8 cellular contexts compared by ENCODE assay signal in genomic region chr6:75204959-75205775, GRCh38. TPM values are rescaled to one million over a fixed set of nuclear protein-coding genes. Genes with fewer than 3 reads are reported as not detected.
DNase-seq lines count a peak whose midpoint lies in the region; ATAC-seq and TF ChIP-seq lines count a peak whose summit lies in the region.

No MANE protein-coding gene starts in this region.

- CTCF ChIA-PET in CD4-positive, alpha-beta T cell (lab: Charles Lee) = no interaction called here

- DNase-seq in CD4-positive, alpha-beta T cell = no peak
- DNase-seq in LHCN-M2 (ENCODE audit: low read depth) (peak; percentile 58), astrocyte of the hippocampus (ENCODE audit: low read depth, low spot score) (peak; percentile 91), islet precursor cell (peak; percentile 85)
- no peak for DNase-seq in stimulated activated naive B cell treated with anti-CD40 and anti-IgM and Interleukin-4, amounts not matched to agents 10 μg/mL and 1 μg/mL and 100 μg/mL, for 72 hours

- H3K4me3 Mint-ChIP-seq in CD4-positive, alpha-beta T cell = peak overlapping the region; percentile 76
- H3K4me3 Mint-ChIP-seq in stimulated activated naive B cell treated with anti-CD40 and anti-IgM and Interleukin-4, amounts not matched to agents 10 μg/mL and 1 μg/mL and 100 μg/mL, for 72 hours = peak overlapping the region; percentile 81 to 84

- TF ChIP-seq CTCF in CD4-positive, alpha-beta T cell (IDR thresholded peaks at IDR 0.05) = no peak

- ATAC-seq in CD4-positive, alpha-beta T cell (ENCODE audit: poor library complexity) = no peak
- ATAC-seq in stimulated activated naive B cell treated with anti-CD40 and anti-IgM and Interleukin-4, amounts not matched to agents 10 μg/mL and 1 μg/mL and 100 μg/mL, for 72 hours (replicated peaks) = no peak
- ATAC-seq in GM18867 (IDR thresholded peaks at IDR 0.05; ENCODE audit: unreplicated experiment) (no peak), HG03571 (IDR thresholded peaks at IDR 0.05; ENCODE audit: unreplicated experiment) (no peak), HG02588 (IDR thresholded peaks at IDR 0.05; ENCODE audit: unreplicated experiment) (no peak)

- no peaks in the 10 kb centered on the region for H3K36me3 Mint-ChIP-seq in CD4-positive, alpha-beta T cell (ENCODE audit: low read depth)
- H3K36me3 Mint-ChIP-seq in stimulated activated naive B cell treated with anti-CD40 and anti-IgM and Interleukin-4, amounts not matched to agents 10 μg/mL and 1 μg/mL and 100 μg/mL, for 72 hours = no peaks in the 10 kb centered on the region

- POLR2A ChIA-PET in CD4-positive, alpha-beta T cell (lab: Charles Lee) = no interaction called here

- intact Hi-C loops in CD4-positive, alpha-beta T cell (cut with DNase I, micrococcal nuclease) = loop anchor here in 1 of 2 experiments (2.0 kb wide), 1 partner anchor 1114 kb away; no protein-coding TSS in a partner anchor

- H3K9me3 Mint-ChIP-seq in CD4-positive, alpha-beta T cell = no peaks in the 10 kb centered on the region
- no peaks in the 10 kb centered on the region for H3K9me3 Mint-ChIP-seq in stimulated activated naive B cell treated with anti-CD40 and anti-IgM and Interleukin-4, amounts not matched to agents 10 μg/mL and 1 μg/mL and 100 μg/mL, for 72 hours

- peaks cover 93% of the 10 kb centered on the region for H3K27me3 Mint-ChIP-seq in CD4-positive, alpha-beta T cell
- peaks cover 80 to 88% of the 10 kb centered on the region in 2 donors for H3K27me3 Mint-ChIP-seq in stimulated activated naive B cell treated with anti-CD40 and anti-IgM and Interleukin-4, amounts not matched to agents 10 μg/mL and 1 μg/mL and 100 μg/mL, for 72 hours

- no peak overlapping the region for H3K27ac ChIP-seq in CD4-positive, alpha-beta T cell (ENCODE audit: low read depth, low read length)

- H3K9me3 ChIP-seq in CD4-positive, alpha-beta T cell (ENCODE audit: control insufficient read depth, low read length) = no peaks in the 10 kb centered on the region

- H3K27me3 ChIP-seq in CD4-positive, alpha-beta T cell (ENCODE audit: control insufficient read depth, insufficient read depth, low read length) = peaks cover 84% of the 10 kb centered on the region

- H3K27ac Mint-ChIP-seq in CD4-positive, alpha-beta T cell = no peak overlapping the region
- peak overlapping the region; percentile 85 for H3K27ac Mint-ChIP-seq in stimulated activated naive B cell treated with anti-CD40 and anti-IgM and Interleukin-4, amounts not matched to agents 10 μg/mL and 1 μg/mL and 100 μg/mL, for 72 hours

- peaks cover 63% of the 10 kb centered on the region for H3K4me1 Mint-ChIP-seq in CD4-positive, alpha-beta T cell (ENCODE audit: low read depth)
- peaks cover 54 to 66% of the 10 kb centered on the region in 2 donors for H3K4me1 Mint-ChIP-seq in stimulated activated naive B cell treated with anti-CD40 and anti-IgM and Interleukin-4, amounts not matched to agents 10 μg/mL and 1 μg/mL and 100 μg/mL, for 72 hours

RNA-seq across cellular contexts. Expression of gene COL12A1, which starts 0.7 kb away (rescaled TPM):
- not detected for total RNA-seq in CD4-positive, alpha-beta T cell
- 29.0 and 31.5 TPM in 2 replicates for total RNA-seq in LHCN-M2 (2014; rRNA removed)
- polyA plus RNA-seq in LHCN-M2 (2012) = 23.4 TPM

RNA-seq across cellular contexts. Expression of gene COX7A2, which starts 38.4 kb away (rescaled TPM):
- total RNA-seq in CD4-positive, alpha-beta T cell = 100 to 1,000 TPM; 189 to 195 TPM
- 505 and 1,196 TPM in 2 replicates for total RNA-seq in LHCN-M2 (2014; rRNA removed)
- polyA plus RNA-seq in LHCN-M2 (2012) = 729 TPM

Comparison
In these comparisons a context has a peak if more than half of its experiments do, and no peak if none do; other contexts are left out.
1. DNase-seq: peak in LHCN-M2 (single experiment), astrocyte of the hippocampus (single experiment) and islet precursor cell (single experiment); none in CD4-positive, alpha-beta T cell (0 of 10) and stimulated activated naive B cell treated with anti-CD40 and anti-IgM and Interleukin-4, amounts not matched to agents 10 μg/mL and 1 μg/mL and 100 μg/mL, for 72 hours (single experiment).
2. RNA of gene COL12A1, which starts 0.7 kb away (total RNA-seq): 29.0 to 31.5 TPM in LHCN-M2; not detected in CD4-positive, alpha-beta T cell; every median in the first group is over 10 times any median in the second.